ENCODE assay signal across 12 cellular contexts in the genomic region with DNA sequence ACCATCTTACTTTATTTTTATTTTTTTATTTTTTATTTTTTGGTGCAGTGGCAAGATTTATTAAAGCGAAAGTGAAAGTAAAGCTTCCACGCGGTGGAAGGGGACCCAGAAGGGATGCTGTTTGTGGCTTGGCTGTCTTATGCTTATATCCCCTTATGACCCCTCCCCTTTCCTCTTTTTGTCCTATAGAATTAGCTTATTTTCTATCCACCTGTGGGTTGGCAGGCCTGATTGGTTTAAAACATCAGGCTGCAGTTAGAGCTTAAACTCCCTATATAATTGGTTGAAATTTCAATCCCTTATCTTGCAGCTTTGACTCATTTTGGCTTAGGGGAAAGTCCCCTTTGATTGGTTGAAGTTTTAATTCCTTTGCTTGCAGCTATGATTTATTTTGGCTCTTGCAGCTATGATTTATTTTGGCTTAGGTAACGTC. TPM values are rescaled to one million over a fixed set of nuclear protein-coding genes. Genes with fewer than 3 reads are reported as not detected.
DNase-seq lines count a peak whose midpoint lies in the region; ATAC-seq lines count a peak whose summit lies in the region.
"Had no signal": no experiment of that assay in that cellular context is flagged by ENCODE, and none has a peak within 500 bp of the region (broad histone marks: within the 10 kb centered on the region; RNA-seq: fewer than 3 reads in every experiment).

No MANE protein-coding gene starts in this region.

- CTCF ChIA-PET in activated CD4-positive, alpha-beta T cell treated with anti-CD3 and anti-CD28 coated beads for 36 hours (lab: Charles Lee) = interaction anchor here (0.8 to 1.9 kb wide), 7 partner anchors 9 to 104 kb away, joined by 3 to 5 read pairs (median 4); no protein-coding TSS in a partner anchor

- peaks cover 4% of the 10 kb centered on the region for H3K4me1 Mint-ChIP-seq in activated CD4-positive, alpha-beta T cell treated with anti-CD3 and anti-CD28 coated beads for 36 hours
- peaks cover 0 to 3% (median 0%) of the 10 kb centered on the region in 3 donors for H3K4me1 Mint-ChIP-seq in IgD-negative memory B cell
- peaks cover 2% of the 10 kb centered on the region for H3K4me1 Mint-ChIP-seq in activated naive CD8-positive, alpha-beta T cell treated with anti-CD3 and anti-CD28 coated beads, Interleukin-2, amount 10 ng/mL, durations not matched to agents 7 days and 5 days
- peaks cover 0 to 4% (median 0%) of the 10 kb centered on the region in 4 donors for H3K4me1 Mint-ChIP-seq in naive thymus-derived CD8-positive, alpha-beta T cell
- H3K4me1 Mint-ChIP-seq: stimulated activated memory B cell treated with anti-CD40 and anti-IgM and Interleukin-4, amounts not matched to agents 10 μg/mL and 1 μg/mL and 100 μg/mL, for 72 hours had no signal

- no peak overlapping the region for H3K27ac Mint-ChIP-seq in activated CD4-positive, alpha-beta T cell treated with anti-CD3 and anti-CD28 coated beads for 36 hours
- H3K27ac Mint-ChIP-seq in IgD-negative memory B cell = no peak overlapping the region
- H3K27ac Mint-ChIP-seq in activated naive CD8-positive, alpha-beta T cell treated with anti-CD3 and anti-CD28 coated beads, Interleukin-2, amount 10 ng/mL, durations not matched to agents 7 days and 5 days = no peak overlapping the region
- H3K27ac Mint-ChIP-seq in naive thymus-derived CD8-positive, alpha-beta T cell = peak overlapping the region in 2 of 10 donors; percentile 11 to 50
- H3K27ac Mint-ChIP-seq: stimulated activated memory B cell treated with anti-CD40 and anti-IgM and Interleukin-4, amounts not matched to agents 10 μg/mL and 1 μg/mL and 100 μg/mL, for 72 hours had no signal

- H3K9me3 Mint-ChIP-seq in activated CD4-positive, alpha-beta T cell treated with anti-CD3 and anti-CD28 coated beads for 36 hours (ENCODE audit: low read depth) = no peaks in the 10 kb centered on the region
- H3K9me3 Mint-ChIP-seq in IgD-negative memory B cell = peaks cover 0 to 3% (median 0%) of the 10 kb centered on the region in 3 donors
- H3K9me3 Mint-ChIP-seq in activated naive CD8-positive, alpha-beta T cell treated with anti-CD3 and anti-CD28 coated beads, Interleukin-2, amount 10 ng/mL, durations not matched to agents 7 days and 5 days = no peaks in the 10 kb centered on the region
- peaks cover 0 to 2% (median 0%) of the 10 kb centered on the region in 9 donors for H3K9me3 Mint-ChIP-seq in naive thymus-derived CD8-positive, alpha-beta T cell
- H3K9me3 Mint-ChIP-seq: stimulated activated memory B cell treated with anti-CD40 and anti-IgM and Interleukin-4, amounts not matched to agents 10 μg/mL and 1 μg/mL and 100 μg/mL, for 72 hours had no signal

- no peak overlapping the region for H3K4me3 Mint-ChIP-seq in activated CD4-positive, alpha-beta T cell treated with anti-CD3 and anti-CD28 coated beads for 36 hours
- H3K4me3 Mint-ChIP-seq in IgD-negative memory B cell = peak overlapping the region in 3 of 4 donors; percentile 38 to 75 (median 57)
- H3K4me3 Mint-ChIP-seq in activated naive CD8-positive, alpha-beta T cell treated with anti-CD3 and anti-CD28 coated beads, Interleukin-2, amount 10 ng/mL, durations not matched to agents 7 days and 5 days = peak overlapping the region; percentile 40
- H3K4me3 Mint-ChIP-seq in naive thymus-derived CD8-positive, alpha-beta T cell = peak overlapping the region in 9 of 10 donors; percentile 8 to 63 (median 28)
- H3K4me3 Mint-ChIP-seq: stimulated activated memory B cell treated with anti-CD40 and anti-IgM and Interleukin-4, amounts not matched to agents 10 μg/mL and 1 μg/mL and 100 μg/mL, for 72 hours had no signal

- intact Hi-C loops in activated CD4-positive, alpha-beta T cell treated with anti-CD3 and anti-CD28 coated beads for 36 hours (cut with DNase I, micrococcal nuclease) = loop anchor here (1.0 to 10.0 kb wide), 4 partner anchors 54 to 258 kb away; a partner anchor contains a TSS

- no peaks in the 10 kb centered on the region for H3K36me3 Mint-ChIP-seq in activated CD4-positive, alpha-beta T cell treated with anti-CD3 and anti-CD28 coated beads for 36 hours (ENCODE audit: low read depth)
- H3K36me3 Mint-ChIP-seq in IgD-negative memory B cell = no peaks in the 10 kb centered on the region
- no peaks in the 10 kb centered on the region for H3K36me3 Mint-ChIP-seq in activated naive CD8-positive, alpha-beta T cell treated with anti-CD3 and anti-CD28 coated beads, Interleukin-2, amount 10 ng/mL, durations not matched to agents 7 days and 5 days
- H3K36me3 Mint-ChIP-seq in naive thymus-derived CD8-positive, alpha-beta T cell = no peaks in the 10 kb centered on the region
- H3K36me3 Mint-ChIP-seq: stimulated activated memory B cell treated with anti-CD40 and anti-IgM and Interleukin-4, amounts not matched to agents 10 μg/mL and 1 μg/mL and 100 μg/mL, for 72 hours had no signal

- H3K27me3 Mint-ChIP-seq in activated CD4-positive, alpha-beta T cell treated with anti-CD3 and anti-CD28 coated beads for 36 hours = no peaks in the 10 kb centered on the region
- H3K27me3 Mint-ChIP-seq in IgD-negative memory B cell = no peaks in the 10 kb centered on the region
- H3K27me3 Mint-ChIP-seq in activated naive CD8-positive, alpha-beta T cell treated with anti-CD3 and anti-CD28 coated beads, Interleukin-2, amount 10 ng/mL, durations not matched to agents 7 days and 5 days = peaks cover 3% of the 10 kb centered on the region
- H3K27me3 Mint-ChIP-seq in naive thymus-derived CD8-positive, alpha-beta T cell = no peaks in the 10 kb centered on the region
- H3K27me3 Mint-ChIP-seq: stimulated activated memory B cell treated with anti-CD40 and anti-IgM and Interleukin-4, amounts not matched to agents 10 μg/mL and 1 μg/mL and 100 μg/mL, for 72 hours had no signal

- peak; percentile 33 for ATAC-seq in activated CD4-positive, alpha-beta T cell treated with anti-CD3 and anti-CD28 coated beads for 36 hours
- no peak for ATAC-seq in activated naive CD8-positive, alpha-beta T cell treated with anti-CD3 and anti-CD28 coated beads, Interleukin-2, amount 10 ng/mL, durations not matched to agents 7 days and 5 days (ENCODE audit: low read depth)
- ATAC-seq in naive thymus-derived CD8-positive, alpha-beta T cell = peak in 1 of 2 donors; percentile 22
- no peak for ATAC-seq in HG02884 (IDR thresholded peaks at IDR 0.05; ENCODE audit: unreplicated experiment)
- ATAC-seq: stimulated activated memory B cell treated with anti-CD40 and anti-IgM and Interleukin-4, amounts not matched to agents 10 μg/mL and 1 μg/mL and 100 μg/mL, for 72 hours had no signal

- POLR2A ChIA-PET in activated CD4-positive, alpha-beta T cell treated with anti-CD3 and anti-CD28 coated beads for 36 hours (lab: Charles Lee) = no interaction called here
- POLR2A ChIA-PET in activated naive CD8-positive, alpha-beta T cell treated with anti-CD3 and anti-CD28 coated beads, Interleukin-2, amount 10 ng/mL, durations not matched to agents 7 days and 5 days (lab: Charles Lee) = no interaction called here
- POLR2A ChIA-PET in naive thymus-derived CD8-positive, alpha-beta T cell (lab: Charles Lee) = no interaction called here

- no peak for DNase-seq in activated CD4-positive, alpha-beta T cell treated with anti-CD3 and anti-CD28 coated beads for 36 hours
- DNase-seq in activated CD4-positive, alpha-beta T cell treated with anti-CD3 and anti-CD28 coated beads, Interleukin-2, amount 50 U/mL, for 1 hour = no peak
- DNase-seq in activated naive CD8-positive, alpha-beta T cell treated with anti-CD3 and anti-CD28 coated beads, Interleukin-2, amount 10 ng/mL, durations not matched to agents 7 days and 5 days = no peak
- peak in 3 of 10 donors; percentile 1 to 25 (median 5) for DNase-seq in naive thymus-derived CD8-positive, alpha-beta T cell
- DNase-seq in NCI-H226 = no peak
- no peak for DNase-seq in mesenteric fat pad (ENCODE audit: low spot score)
- DNase-seq: activated CD4-positive, alpha-beta T cell treated with anti-CD3 and anti-CD28 coated beads for 1 hour; NCI-H2171; SHP77 had no signal

RNA-seq across cellular contexts. Expression of a gene that starts 50.5 kb away (rescaled TPM):
- not detected for total RNA-seq in activated CD4-positive, alpha-beta T cell treated with anti-CD3 and anti-CD28 coated beads for 36 hours
- polyA plus RNA-seq in IgD-negative memory B cell = not detected
- total RNA-seq in activated naive CD8-positive, alpha-beta T cell treated with anti-CD3 and anti-CD28 coated beads, Interleukin-2, amount 10 ng/mL, durations not matched to agents 7 days and 5 days = not detected
- total RNA-seq in naive thymus-derived CD8-positive, alpha-beta T cell = not detected
- polyA plus RNA-seq in naive thymus-derived CD8-positive, alpha-beta T cell = not detected
- 1,405 TPM for total RNA-seq in mesenteric fat pad

RNA-seq across cellular contexts. Expression of a gene that starts 53.6 kb away (rescaled TPM):
- total RNA-seq in activated CD4-positive, alpha-beta T cell treated with anti-CD3 and anti-CD28 coated beads for 36 hours = 1 to 10 TPM; 4.8 to 5.5 TPM
- polyA plus RNA-seq in IgD-negative memory B cell = 9.0 TPM
- total RNA-seq in activated naive CD8-positive, alpha-beta T cell treated with anti-CD3 and anti-CD28 coated beads, Interleukin-2, amount 10 ng/mL, durations not matched to agents 7 days and 5 days = 10 to 100 TPM; 11.0 to 12.0 TPM
- 10 to 100 TPM; 18.2 to 18.3 TPM for total RNA-seq in naive thymus-derived CD8-positive, alpha-beta T cell
- 10 to 100 TPM; 11.8 to 19.2 (median 16.1) TPM for polyA plus RNA-seq in naive thymus-derived CD8-positive, alpha-beta T cell
- 6.6 TPM for total RNA-seq in mesenteric fat pad

RNA-seq across cellular contexts. Expression of a gene that starts 53.7 kb away (rescaled TPM):
- total RNA-seq in activated CD4-positive, alpha-beta T cell treated with anti-CD3 and anti-CD28 coated beads for 36 hours = 10 to 100 TPM; 46.7 to 72.3 TPM
- 34.9 TPM for polyA plus RNA-seq in IgD-negative memory B cell
- total RNA-seq in activated naive CD8-positive, alpha-beta T cell treated with anti-CD3 and anti-CD28 coated beads, Interleukin-2, amount 10 ng/mL, durations not matched to agents 7 days and 5 days = 10 to 100 TPM; 40.2 to 43.3 TPM
- total RNA-seq in naive thymus-derived CD8-positive, alpha-beta T cell = 10 to 100 TPM; 46.2 to 46.4 TPM
- 10 to 100 TPM; 13.8 to 34.0 (median 20.3) TPM for polyA plus RNA-seq in naive thymus-derived CD8-positive, alpha-beta T cell
- total RNA-seq in mesenteric fat pad = 29.5 TPM

Comparison
In these comparisons a context has a peak if more than half of its experiments do, and no peak if none do; other contexts are left out.
1. RNA of a gene that starts 50.5 kb away (total RNA-seq): 1,405 TPM in mesenteric fat pad (single experiment); not detected in activated CD4-positive, alpha-beta T cell treated with anti-CD3 and anti-CD28 coated beads for 36 hours, not detected in activated naive CD8-positive, alpha-beta T cell treated with anti-CD3 and anti-CD28 coated beads, Interleukin-2, amount 10 ng/mL, durations not matched to agents 7 days and 5 days and not detected in naive thymus-derived CD8-positive, alpha-beta T cell; every median in the first group is over 1,000 times any median in the second.